In genomic region chr12:78392918-78393317, GRCh38 we compare ENCODE assay signal across 10 cellular contexts.
DNase-seq lines count a peak whose midpoint lies in the region; ATAC-seq and TF ChIP-seq lines count a peak whose summit lies in the region.
"Had no signal": no experiment of that assay in that cellular context is flagged by ENCODE, and none has a peak within 500 bp of the region (broad histone marks: within the 10 kb centered on the region; RNA-seq: fewer than 3 reads in every experiment).

No MANE protein-coding gene starts in this region.

- peak; percentile 38 for DNase-seq in MCF 10A (ENCODE audit: unreplicated experiment)
- DNase-seq in breast epithelium (ENCODE audit: low spot score in 2 of 2): no peak
- DNase-seq in OCI-LY7 (ENCODE audit: low spot score): peak; percentile 40
- DNase-seq in fibroblast of peridontal ligament (ENCODE audit: extremely low read depth): peak; percentile 78
- DNase-seq in uterus: no peak
- DNase-seq in omental fat pad (ENCODE audit: low spot score): no peak
- DNase-seq in activated naive CD4-positive, alpha-beta T cell treated with Interleukin-2 at 50 U/mL for 16 hours: no peak
- DNase-seq: activated T-cell treated with anti-CD3 and anti-CD28 coated beads for 4 hours; CD4-positive, CD25-positive, alpha-beta regulatory T cell had no signal

- H3K9me2 ChIP-seq in OCI-LY7 (ENCODE audit: insufficient read depth, low read length): no peaks in the 10 kb centered on the region

- no peaks in the 10 kb centered on the region for H3K79me2 ChIP-seq in OCI-LY7 (ENCODE audit: insufficient read depth, low read depth, low read length)

- no peaks in the 10 kb centered on the region for H3K27me3 Mint-ChIP-seq in MCF 10A (ENCODE audit: insufficient read depth, unreplicated experiment)
- H3K27me3 Mint-ChIP-seq: CD4-positive, CD25-positive, alpha-beta regulatory T cell had no signal

- H3K4me3 ChIP-seq in breast epithelium (no peak overlapping the region), OCI-LY7 (ENCODE audit: low read depth, low read length, poor library complexity, severe bottlenecking) (no peak overlapping the region), uterus (no peak overlapping the region)

- TF ChIP-seq CTCF in MCF 10A (IDR thresholded peaks at IDR 0.05; ENCODE audit: unreplicated experiment) (peak; percentile 19), breast epithelium (IDR thresholded peaks at IDR 0.05) (no peak), OCI-LY7 (conservative IDR thresholded peaks at IDR 0.05; ENCODE audit: low read length) (peak; percentile 74), uterus (IDR thresholded peaks at IDR 0.05) (peak; percentile 15 to 31 (median 22)), omental fat pad (IDR thresholded peaks at IDR 0.05) (no peak)

- no peak overlapping the region for H3K27ac Mint-ChIP-seq in MCF 10A (ENCODE audit: low read depth, unreplicated experiment)
- H3K27ac Mint-ChIP-seq: CD4-positive, CD25-positive, alpha-beta regulatory T cell had no signal

- H3K4me3 Mint-ChIP-seq in MCF 10A (ENCODE audit: unreplicated experiment): no peak overlapping the region
- H3K4me3 Mint-ChIP-seq: CD4-positive, CD25-positive, alpha-beta regulatory T cell had no signal

- no peak overlapping the region for H2AFZ ChIP-seq in OCI-LY7 (ENCODE audit: low read length)

- intact Hi-C loops in MCF 10A (cut with micrococcal nuclease): loop anchor here (1.0 to 10.0 kb wide), 5 partner anchors 172 to 954 kb away; no protein-coding TSS in a partner anchor
- intact Hi-C loops in breast epithelium (cut with DNase I; ENCODE audit: low total_unique reads): no loop called here
- intact Hi-C loops in OCI-LY7 (cut with micrococcal nuclease; ENCODE audit: unreplicated experiment): loop anchor here (1.0 to 5.0 kb wide), 4 partner anchors 79 to 396 kb away; no protein-coding TSS in a partner anchor
- intact Hi-C loops in uterus (cut with DNase I; ENCODE audit: low total_unique reads): no loop called here

- H3K9me3 Mint-ChIP-seq in MCF 10A (ENCODE audit: unreplicated experiment): no peaks in the 10 kb centered on the region

- H3K27ac ChIP-seq in breast epithelium (no peak overlapping the region), OCI-LY7 (ENCODE audit: low read depth, low read length, poor library complexity, severe bottlenecking) (no peak overlapping the region), uterus (no peak overlapping the region)

- H3K36me3 ChIP-seq in breast epithelium (no peaks in the 10 kb centered on the region), OCI-LY7 (ENCODE audit: insufficient read depth, low read length) (no peaks in the 10 kb centered on the region), uterus (no peaks in the 10 kb centered on the region)

- POLR2A ChIA-PET in MCF 10A (lab: Yijun Ruan, JAX): no interaction called here
- POLR2A ChIA-PET in OCI-LY7 (lab: Charles Lee): interaction anchor here (1.0 to 1.5 kb wide), 3 partner anchors 9 to 145 kb away, joined by 3 read pairs; no protein-coding TSS in a partner anchor

- H3K27me3 ChIP-seq in breast epithelium (no peaks in the 10 kb centered on the region), uterus (no peaks in the 10 kb centered on the region)

- H3K4me1 Mint-ChIP-seq in MCF 10A (ENCODE audit: insufficient read depth, unreplicated experiment): no peaks in the 10 kb centered on the region
- H3K4me1 Mint-ChIP-seq: CD4-positive, CD25-positive, alpha-beta regulatory T cell had no signal

- no peaks in the 10 kb centered on the region for H3K4me1 ChIP-seq in breast epithelium
- H3K4me1 ChIP-seq in OCI-LY7 (ENCODE audit: insufficient read depth, low read length, poor library complexity, severe bottlenecking): peaks cover 17% of the 10 kb centered on the region
- H3K4me1 ChIP-seq in uterus: no peaks in the 10 kb centered on the region

- CTCF ChIA-PET in MCF 10A (lab: Yijun Ruan, JAX) (interaction anchor here (0.5 to 3.4 kb wide), 10 partner anchors 9 to 782 kb away, joined by 3 to 11 read pairs (median 3); no protein-coding TSS in a partner anchor), OCI-LY7 (lab: Charles Lee; ENCODE audit: unreplicated experiment) (no interaction called here)

- H3K4me2 ChIP-seq in OCI-LY7 (ENCODE audit: low read length): no peak overlapping the region

- H4K20me1 ChIP-seq in OCI-LY7 (ENCODE audit: insufficient read depth, low read length): no peaks in the 10 kb centered on the region

- TF ChIP-seq POLR2A in breast epithelium (IDR thresholded peaks at IDR 0.05) (no peak), uterus (IDR thresholded peaks at IDR 0.05) (no peak)

- ATAC-seq in HG03432 (IDR thresholded peaks at IDR 0.05; ENCODE audit: unreplicated experiment): no peak
- no peak for ATAC-seq in omental fat pad (ENCODE audit: low FRiP score)

- H3K9me3 ChIP-seq in breast epithelium (no peaks in the 10 kb centered on the region), OCI-LY7 (ENCODE audit: low read length) (no peaks in the 10 kb centered on the region; the same call in 1 of the 2 replicates), uterus (no peaks in the 10 kb centered on the region)

- no peaks in the 10 kb centered on the region for H3K36me3 Mint-ChIP-seq in MCF 10A (ENCODE audit: insufficient read depth, unreplicated experiment)
- H3K36me3 Mint-ChIP-seq: CD4-positive, CD25-positive, alpha-beta regulatory T cell had no signal

- BruUV-seq in MCF 10A (replicated peaks; lab: Mats Ljungman, UMichigan) (no TSS peak), OCI-LY7 (replicated peaks; lab: Mats Ljungman, UMichigan) (no TSS peak)

Comparison
In these comparisons a context has a peak if more than half of its experiments do, and no peak if none do; other contexts are left out.
1. DNase-seq: peak in MCF 10A (single experiment), OCI-LY7 (single experiment) and fibroblast of peridontal ligament (single experiment); none in breast epithelium (0 of 2), uterus (0 of 2), omental fat pad (single experiment) and activated naive CD4-positive, alpha-beta T cell treated with Interleukin-2 at 50 U/mL for 16 hours (single experiment).
2. CTCF ChIP-seq: peak in MCF 10A (single experiment), OCI-LY7 (single experiment) and uterus (4 of 4); none in breast epithelium (0 of 3) and omental fat pad (0 of 3).
3. intact Hi-C loops: an anchor here in MCF 10A (1.0 to 10.0 kb wide) and OCI-LY7 (1.0 to 5.0 kb wide); none called in breast epithelium and uterus.